ENCODE assay signal across 29 cellular contexts in the genomic region with DNA sequence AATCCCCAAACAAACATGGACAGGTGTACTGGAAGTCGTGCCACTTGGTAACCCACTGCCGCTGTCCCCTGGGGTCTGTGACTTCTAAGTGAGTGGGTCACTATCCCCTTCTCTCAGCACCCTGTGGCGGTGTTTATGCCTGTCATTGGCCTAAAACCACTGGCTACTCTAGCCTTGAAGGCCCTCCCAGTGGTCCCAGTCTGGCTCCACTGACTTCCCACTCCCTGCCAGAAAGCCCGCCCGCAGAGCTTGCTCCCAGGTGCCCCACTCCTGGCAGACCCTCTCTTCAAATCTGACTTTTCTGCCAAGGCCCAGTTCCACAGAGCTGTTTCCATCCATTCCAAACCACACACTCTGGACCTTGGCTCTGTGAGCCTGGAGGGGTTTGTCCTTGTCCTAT.
"Had no signal": no experiment of that assay in that cellular context is flagged by ENCODE, and none has a peak within 500 bp of the region (broad histone marks: within the 10 kb centered on the region; RNA-seq: fewer than 3 reads in every experiment).

No MANE protein-coding gene starts in this region.

- H3K4me1 ChIP-seq: psoas muscle, sigmoid colon, suprapubic skin, testis, tibial artery, transverse colon, upper lobe of right lung, uterus had no signal

- H3K36me3 ChIP-seq: neutrophil, pancreas, right lobe of liver, sigmoid colon, suprapubic skin, tibial artery, transverse colon, upper lobe of right lung, uterus had no signal

- H3K4me3 Mint-ChIP-seq: naive B cell; naive thymus-derived CD8-positive, alpha-beta T cell; natural killer cell treated with Interleukin-12 subunit alpha and Interleukin-12 subunit beta and Interleukin-15 and Interleukin-18, amount 100 ng/mL, for 72 hours; nephron progenitor cell; neural crest cell; stimulated activated naive CD8-positive, alpha-beta T cell treated with anti-CD3 and anti-CD28 coated beads, Interleukin-15, amount 100 ng/mL, for 72 hours; type B pancreatic cell had no signal

- H3K27me3 ChIP-seq: neutrophil, pancreas, right lobe of liver, sigmoid colon, suprapubic skin, testis, transverse colon, upper lobe of right lung, uterus had no signal

- FAIRE-seq: pancreas, small intestine had no signal

- H3K4me1 Mint-ChIP-seq: nephron progenitor cell had no signal

- H3K36me3 Mint-ChIP-seq: naive B cell; naive thymus-derived CD8-positive, alpha-beta T cell; natural killer cell treated with Interleukin-12 subunit alpha and Interleukin-12 subunit beta and Interleukin-15 and Interleukin-18, amount 100 ng/mL, for 72 hours; type B pancreatic cell had no signal

- H3K27ac Mint-ChIP-seq: naive thymus-derived CD8-positive, alpha-beta T cell; natural killer cell treated with Interleukin-12 subunit alpha and Interleukin-12 subunit beta and Interleukin-15 and Interleukin-18, amount 100 ng/mL, for 72 hours; progenitor cell of endocrine pancreas; type B pancreatic cell had no signal

- DNase-seq: naive B cell; nephron progenitor cell; pancreas; psoas muscle; right cardiac atrium; right lobe of liver; sigmoid colon; small intestine; stimulated activated CD4-positive, alpha-beta T cell treated with anti-CD3 and anti-CD28 coated beads, Interleukin-12 subunit alpha, Interleukin-12 subunit beta, amount 100 ng/mL, for 4 hours; stimulated activated CD4-positive, alpha-beta T cell treated with anti-CD3 and anti-CD28 coated beads, Interleukin-1b, Interleukin-23, amount 100 ng/mL, for 48 hours; stimulated activated CD4-positive, alpha-beta T cell treated with anti-CD3 and anti-CD28 coated beads, Interleukin-4, amount 100 ng/mL, for 1 hour; stimulated activated CD4-positive, alpha-beta T cell treated with anti-CD3 and anti-CD28 coated beads, Interleukin-4, amount 100 ng/mL, for 4 hours; stimulated activated CD8-positive, alpha-beta memory T cell treated with anti-CD3 and anti-CD28 coated beads, Interleukin-4, amount 100 ng/mL, for 48 hours; stimulated activated naive CD4-positive, alpha-beta T cell; stimulated activated naive CD8-positive, alpha-beta T cell treated with anti-CD3 and anti-CD28 coated beads, Interleukin-15, amount 100 ng/mL, for 72 hours; stimulated activated naive CD8-positive, alpha-beta T cell treated with anti-CD3 and anti-CD28 coated beads, Interleukin-15, Interleukin-2, amounts not matched to agents 100 U/mL and 50 U/mL, for 24 hours; substantia nigra; testis; tibial artery; transverse colon; upper lobe of right lung; uterus had no signal

- ATAC-seq: naive thymus-derived CD8-positive, alpha-beta T cell; natural killer cell treated with Interleukin-12 subunit alpha and Interleukin-12 subunit beta and Interleukin-15 and Interleukin-18, amount 100 ng/mL, for 72 hours; pancreas; psoas muscle; right cardiac atrium; right lobe of liver; stimulated activated naive CD8-positive, alpha-beta T cell treated with anti-CD3 and anti-CD28 coated beads, Interleukin-15, amount 100 ng/mL, for 72 hours; stimulated activated naive CD8-positive, alpha-beta T cell treated with anti-CD3 and anti-CD28 coated beads, Interleukin-15, Interleukin-2, amounts not matched to agents 100 U/mL and 50 U/mL, for 24 hours; upper lobe of right lung had no signal

- H3K9me3 Mint-ChIP-seq: naive B cell; naive thymus-derived CD8-positive, alpha-beta T cell; natural killer cell treated with Interleukin-12 subunit alpha and Interleukin-12 subunit beta and Interleukin-15 and Interleukin-18, amount 100 ng/mL, for 72 hours; nephron progenitor cell; neural crest cell; stimulated activated naive CD8-positive, alpha-beta T cell treated with anti-CD3 and anti-CD28 coated beads, Interleukin-15, amount 100 ng/mL, for 72 hours; type B pancreatic cell had no signal

- H3K27me3 Mint-ChIP-seq: stimulated activated naive CD8-positive, alpha-beta T cell treated with anti-CD3 and anti-CD28 coated beads, Interleukin-15, amount 100 ng/mL, for 72 hours; type B pancreatic cell had no signal

- H3K9me3 ChIP-seq: neutrophil, pancreas, psoas muscle, right lobe of liver, sigmoid colon, suprapubic skin, testis, tibial artery, transverse colon, upper lobe of right lung, uterus had no signal

- H3K27ac ChIP-seq: neutrophil, pancreas, psoas muscle, right lobe of liver, sigmoid colon, suprapubic skin, testis, tibial artery, transverse colon, upper lobe of right lung, uterus had no signal

- H3K4me3 ChIP-seq: pancreas, psoas muscle, right lobe of liver, sigmoid colon, suprapubic skin, testis, tibial artery, transverse colon, upper lobe of right lung, uterus had no signal
